16 cellular contexts compared by ENCODE assay signal in the genomic region with DNA sequence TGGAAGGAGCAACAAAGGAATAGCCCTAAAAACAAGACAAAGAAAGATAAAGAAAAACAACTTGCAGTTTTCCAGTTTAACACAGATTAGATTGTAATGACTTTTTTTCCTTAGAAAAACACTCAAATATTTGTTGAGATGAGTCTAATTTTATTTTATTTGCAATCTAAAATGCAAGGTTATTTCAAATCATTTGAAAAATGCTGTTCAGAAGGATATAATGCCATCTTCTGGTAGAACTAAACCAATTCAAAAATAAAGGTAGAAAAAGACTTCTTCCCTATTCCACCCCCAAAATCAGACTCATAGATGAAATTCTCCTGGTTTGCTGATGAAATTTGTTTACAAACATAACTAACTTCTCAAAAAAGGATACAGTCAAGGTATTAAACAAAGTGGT.
DNase-seq lines count a peak whose midpoint lies in the region; ATAC-seq and TF ChIP-seq lines count a peak whose summit lies in the region.
"Had no signal": no experiment of that assay in that cellular context is flagged by ENCODE, and none has a peak within 500 bp of the region (broad histone marks: within the 10 kb centered on the region; RNA-seq: fewer than 3 reads in every experiment).

No MANE protein-coding gene starts in this region.

- H3K36me3 ChIP-seq in PC-3 (ENCODE audit: low read depth, low read length) = no peaks in the 10 kb centered on the region
- H3K36me3 ChIP-seq: brain microvascular endothelial cell had no signal

- TF ChIP-seq CTCF in PC-3 (conservative IDR thresholded peaks at IDR 0.05; ENCODE audit: low read depth, low read length) = peak; percentile 54
- TF ChIP-seq CTCF in epithelial cell of proximal tubule (conservative IDR thresholded peaks at IDR 0.05; ENCODE audit: low read depth, low read length) = peak; percentile 20
- peak; percentile 43 for TF ChIP-seq CTCF in osteocyte (IDR thresholded peaks at IDR 0.05)
- TF ChIP-seq CTCF in mesothelial cell of epicardium (IDR thresholded peaks at IDR 0.05; ENCODE audit: unreplicated experiment) = no peak

- H3F3A ChIP-seq in PC-3 (ENCODE audit: low read length, unreplicated experiment) = no peaks in the 10 kb centered on the region

- no peaks in the 10 kb centered on the region for H4K20me1 ChIP-seq in PC-3 (ENCODE audit: low read length)

- no peak overlapping the region for H2AFZ ChIP-seq in PC-3 (ENCODE audit: low read length)
- H2AFZ ChIP-seq: GM23338 had no signal

- peak; percentile 28 for DNase-seq in GM03348 (ENCODE audit: low spot score)
- DNase-seq in PC-3 = peak; percentile 7
- no peak for DNase-seq in epithelial cell of proximal tubule (ENCODE audit: low read depth)
- DNase-seq in osteocyte (ENCODE audit: extremely low spot score, unreplicated experiment) = no peak
- no peak for DNase-seq in mesothelial cell of epicardium (ENCODE audit: low spot score in 2 of 2, unreplicated experiment in 2 of 2)
- no peak for DNase-seq in SIG-M5 (lab: John Stamatoyannopoulos, UW)
- DNase-seq in activated T-cell treated with anti-CD3 and anti-CD28 coated beads for 4 hours = no peak
- DNase-seq: activated T-cell treated with anti-CD3 and anti-CD28 coated beads, Interleukin-2, amount 50 U/mL, for 4 hours; brain microvascular endothelial cell; left ventricle myocardium superior; occipital lobe; RPMI8226; stimulated activated CD4-positive, alpha-beta T cell treated with anti-CD3 and anti-CD28 coated beads, Interleukin-4, amount 100 ng/mL, for 1 hour; stimulated activated naive CD8-positive, alpha-beta T cell treated with anti-CD3 and anti-CD28 coated beads, Interleukin-15, amount 100 ng/mL, for 72 hours; WERI-Rb-1 had no signal

- H3K27me3 Mint-ChIP-seq in osteocyte (ENCODE audit: unreplicated experiment) (no peaks in the 10 kb centered on the region), mesothelial cell of epicardium (ENCODE audit: low read depth) (no peaks in the 10 kb centered on the region)
- H3K27me3 Mint-ChIP-seq: stimulated activated naive CD8-positive, alpha-beta T cell treated with anti-CD3 and anti-CD28 coated beads, Interleukin-15, amount 100 ng/mL, for 72 hours had no signal

- no peak overlapping the region for H3K27ac ChIP-seq in PC-3 (ENCODE audit: low read length)
- H3K27ac ChIP-seq: brain microvascular endothelial cell, WERI-Rb-1 had no signal

- H3K4me3 Mint-ChIP-seq in osteocyte (ENCODE audit: unreplicated experiment) = no peak overlapping the region
- no peak overlapping the region for H3K4me3 Mint-ChIP-seq in mesothelial cell of epicardium
- H3K4me3 Mint-ChIP-seq: activated T-cell treated with anti-CD3 and anti-CD28 coated beads, Interleukin-2, amount 50 U/mL, for 4 hours; GM23338; stimulated activated naive CD8-positive, alpha-beta T cell treated with anti-CD3 and anti-CD28 coated beads, Interleukin-15, amount 100 ng/mL, for 72 hours had no signal

- no peak overlapping the region for H3K4me3 ChIP-seq in PC-3 (ENCODE audit: low read length)
- H3K4me3 ChIP-seq in epithelial cell of proximal tubule (ENCODE audit: low read depth, low read length) = no peak overlapping the region
- H3K4me3 ChIP-seq: GM23338 had no signal

- H3K9me3 ChIP-seq in PC-3 (ENCODE audit: low read length) = no peaks in the 10 kb centered on the region

- POLR2A ChIA-PET in PC-3 (lab: Charles Lee; ENCODE audit: unreplicated experiment) = no interaction called here

- intact Hi-C loops in PC-3 (cut with micrococcal nuclease) = loop anchor here (1.0 to 5.0 kb wide), 2 partner anchors 143 to 501 kb away; no protein-coding TSS in a partner anchor

- no TSS peak for BruUV-seq in PC-3 (replicated peaks; lab: Mats Ljungman, UMichigan)

- H3K4me1 Mint-ChIP-seq in osteocyte (ENCODE audit: unreplicated experiment) (no peaks in the 10 kb centered on the region), mesothelial cell of epicardium (peaks cover 6% of the 10 kb centered on the region)

- H3K9ac ChIP-seq in PC-3 (ENCODE audit: low read length) = no peak overlapping the region

- no peak overlapping the region for H3K4me2 ChIP-seq in PC-3 (ENCODE audit: low read length)
- H3K4me2 ChIP-seq: GM23338 had no signal

- no peaks in the 10 kb centered on the region for H3K79me2 ChIP-seq in PC-3 (ENCODE audit: low read length)

- no peak for ATAC-seq in PC-3
- ATAC-seq: activated T-cell treated with anti-CD3 and anti-CD28 coated beads, Interleukin-2, amount 50 U/mL, for 4 hours; GM23338; left ventricle myocardium superior; stimulated activated naive CD8-positive, alpha-beta T cell treated with anti-CD3 and anti-CD28 coated beads, Interleukin-15, amount 100 ng/mL, for 72 hours had no signal

- no peaks in the 10 kb centered on the region for H3K9me3 Mint-ChIP-seq in osteocyte (ENCODE audit: unreplicated experiment)
- no peaks in the 10 kb centered on the region for H3K9me3 Mint-ChIP-seq in mesothelial cell of epicardium
- H3K9me3 Mint-ChIP-seq: activated T-cell treated with anti-CD3 and anti-CD28 coated beads, Interleukin-2, amount 50 U/mL, for 4 hours; GM23338; stimulated activated naive CD8-positive, alpha-beta T cell treated with anti-CD3 and anti-CD28 coated beads, Interleukin-15, amount 100 ng/mL, for 72 hours had no signal

- no peaks in the 10 kb centered on the region for H3K9me2 ChIP-seq in PC-3 (replicated peaks; ENCODE audit: low read length)

- H3K27ac Mint-ChIP-seq in osteocyte (ENCODE audit: unreplicated experiment) (no peak overlapping the region), mesothelial cell of epicardium (no peak overlapping the region)
- H3K27ac Mint-ChIP-seq: GM23338; stimulated activated naive CD8-positive, alpha-beta T cell treated with anti-CD3 and anti-CD28 coated beads, Interleukin-15, amount 100 ng/mL, for 72 hours had no signal

- no peaks in the 10 kb centered on the region for H3K4me1 ChIP-seq in PC-3 (ENCODE audit: insufficient read depth, low read length)

- H3K27me3 ChIP-seq in PC-3 (ENCODE audit: low read length) = no peaks in the 10 kb centered on the region
- H3K27me3 ChIP-seq: brain microvascular endothelial cell had no signal

- H3K36me3 Mint-ChIP-seq in osteocyte (ENCODE audit: unreplicated experiment) = no peaks in the 10 kb centered on the region
- H3K36me3 Mint-ChIP-seq in mesothelial cell of epicardium = peaks cover 4% of the 10 kb centered on the region

- CTCF ChIA-PET in PC-3 (lab: Charles Lee) = no interaction called here

Comparison
In these comparisons a context has a peak if more than half of its experiments do, and no peak if none do; other contexts are left out.
1. DNase-seq: peak in GM03348 (single experiment) and PC-3 (single experiment); none in epithelial cell of proximal tubule (single experiment), osteocyte (single experiment), mesothelial cell of epicardium (0 of 2), SIG-M5 (single experiment) and activated T-cell treated with anti-CD3 and anti-CD28 coated beads for 4 hours (single experiment).